Comparison of ENCODE assay signal across 37 cellular contexts in genomic region chr5:9124837-9125236, GRCh38.
"Had no signal": no experiment of that assay in that cellular context is flagged by ENCODE, and none has a peak within 500 bp of the region (broad histone marks: within the 10 kb centered on the region; RNA-seq: fewer than 3 reads in every experiment).

No MANE protein-coding gene starts in this region.

- ATAC-seq: activated CD8-positive, alpha-beta T cell treated with anti-CD3 and anti-CD28 coated beads for 36 hours; activated naive CD4-positive, alpha-beta T cell treated with anti-CD3 and anti-CD28 coated beads, Interleukin-2, amount 50 U/mL, for 72 hours; activated T-cell treated with anti-CD3 and anti-CD28 coated beads, Interleukin-2, amount 50 U/mL, for 4 hours; activated T-cell treated with anti-CD3 and anti-CD28 coated beads, Interleukin-2, amount 50 U/mL, for 72 hours; activated T-helper 17 cell treated with anti-CD3 and anti-CD28 coated beads, Interleukin-2, amount 50 U/mL, for 72 hours; body of pancreas had no signal

- FAIRE-seq: astrocyte, TTC549 had no signal

- H3K9me3 Mint-ChIP-seq: activated B cell treated with CpG ODN at 0.5 μM for 24 hours; activated naive CD4-positive, alpha-beta T cell treated with anti-CD3 and anti-CD28 coated beads for 36 hours; activated T-helper 1 cell treated with anti-CD3 and anti-CD28 coated beads, Interleukin-12 subunit alpha, Interleukin-12 subunit beta, Interleukin-2, Interleukin-4 antibody, amounts not matched to agents 30 ng/mL and 10 ng/mL and 1 ng/mL, durations not matched to agents 14 hours and 24 hours and 36 hours; T-helper 1 cell treated with Interleukin-12 subunit alpha and Interleukin-12 subunit beta and Interleukin-4 antibody, amounts not matched to agents 30 μg/mL and 1 μg/mL, for 36 hours had no signal

- H3K36me3 Mint-ChIP-seq: activated naive CD4-positive, alpha-beta T cell treated with anti-CD3 and anti-CD28 coated beads, Interleukin-2, amount 50 U/mL, for 72 hours; activated naive CD8-positive, alpha-beta T cell treated with anti-CD3 and anti-CD28 coated beads for 36 hours had no signal

- H3K27ac Mint-ChIP-seq: activated B cell treated with CpG ODN at 0.5 μM for 24 hours; activated CD4-positive, alpha-beta memory T cell treated with anti-CD3 and anti-CD28 coated beads for 36 hours; activated CD4-positive, alpha-beta T cell treated with anti-CD3 and anti-CD28 coated beads, Interleukin-2, amount 10 ng/mL, durations not matched to agents 24 days and 14 days; activated CD8-positive, alpha-beta T cell treated with anti-CD3 and anti-CD28 coated beads for 36 hours; activated naive CD4-positive, alpha-beta T cell treated with anti-CD3 and anti-CD28 coated beads for 36 hours; activated naive CD4-positive, alpha-beta T cell treated with anti-CD3 and anti-CD28 coated beads, Interleukin-2, amount 50 U/mL, for 72 hours; activated naive CD8-positive, alpha-beta T cell treated with anti-CD3 and anti-CD28 coated beads for 36 hours; activated T-cell treated with anti-CD3 and anti-CD28 coated beads, Interleukin-2, amount 50 U/mL, for 72 hours; activated T-helper 1 cell treated with anti-CD3 and anti-CD28 coated beads, Interleukin-12 subunit alpha, Interleukin-12 subunit beta, Interleukin-2, Interleukin-4 antibody, amounts not matched to agents 30 ng/mL and 10 ng/mL and 1 ng/mL, durations not matched to agents 14 hours and 24 hours and 36 hours; activated T-helper 17 cell treated with anti-CD3 and anti-CD28 coated beads, Interleukin-2, amount 50 U/mL, for 72 hours; T-helper 1 cell treated with Interleukin-12 subunit alpha and Interleukin-12 subunit beta and Interleukin-4 antibody, amounts not matched to agents 30 μg/mL and 1 μg/mL, for 36 hours; T-helper 2 cell treated with Interferon-gamma antibody and Interleukin-4, amounts not matched to agents 5 μg/mL and 100 μg/mL, for 36 hours had no signal

- H3K4me1 ChIP-seq: adrenal gland, body of pancreas, breast epithelium had no signal

- H3K9me3 ChIP-seq: adrenal gland, body of pancreas, breast epithelium had no signal

- H3K27me3 Mint-ChIP-seq: activated B cell treated with CpG ODN at 0.5 μM for 24 hours; activated CD4-positive, alpha-beta memory T cell treated with anti-CD3 and anti-CD28 coated beads for 36 hours; activated CD4-positive, alpha-beta T cell treated with anti-CD3 and anti-CD28 coated beads, Interleukin-2, amount 10 ng/mL, durations not matched to agents 24 days and 14 days; activated CD8-positive, alpha-beta T cell treated with anti-CD3 and anti-CD28 coated beads for 36 hours; activated naive CD8-positive, alpha-beta T cell treated with anti-CD3 and anti-CD28 coated beads for 36 hours; activated T-helper 17 cell treated with anti-CD3 and anti-CD28 coated beads, Interleukin-2, amount 50 U/mL, for 72 hours; central memory CD8-positive, alpha-beta T cell had no signal

- DNase-seq: activated B cell treated with CpG ODN at 0.5 μM for 24 hours; activated CD4-positive, alpha-beta memory T cell treated with anti-CD3 and anti-CD28 coated beads for 36 hours; activated CD4-positive, alpha-beta T cell treated with anti-CD3 and anti-CD28 coated beads for 4 hours; activated CD4-positive, alpha-beta T cell treated with anti-CD3 and anti-CD28 coated beads, Interleukin-2, amount 10 ng/mL, durations not matched to agents 24 days and 14 days; activated CD4-positive, alpha-beta T cell treated with anti-CD3 and anti-CD28 coated beads, Interleukin-2, amount 50 U/mL, for 1 hour; activated CD4-positive, alpha-beta T cell treated with anti-CD3 and anti-CD28 coated beads, Interleukin-2, amount 50 U/mL, for 4 hours; activated CD4-positive, CD25-positive, alpha-beta regulatory T cell treated with anti-CD3 and anti-CD28 coated beads, Interleukin-2, amount 50 U/mL, for 72 hours; activated CD8-positive, alpha-beta memory T cell treated with anti-CD3 and anti-CD28 coated beads, Interleukin-2, amount 50 U/mL, for 4 hours; activated CD8-positive, alpha-beta T cell treated with anti-CD3 and anti-CD28 coated beads for 36 hours; activated effector memory CD4-positive, alpha-beta T cell treated with anti-CD3 and anti-CD28 coated beads, Interleukin-2, amount 50 U/mL, for 16 hours; activated gamma-delta T cell treated with Interleukin-2 at 50 U/mL for 16 hours; activated naive CD4-positive, alpha-beta T cell; activated naive CD4-positive, alpha-beta T cell treated with anti-CD3 and anti-CD28 coated beads for 36 hours; activated naive CD4-positive, alpha-beta T cell treated with anti-CD3 and anti-CD28 coated beads, Interleukin-2, amount 50 U/mL, for 16 hours; activated naive CD8-positive, alpha-beta T cell treated with anti-CD3 and anti-CD28 coated beads for 36 hours; activated T-cell treated with anti-CD3 and anti-CD28 coated beads for 4 hours; activated T-cell treated with anti-CD3 and anti-CD28 coated beads, Interleukin-2, amount 50 U/mL, for 1 hour; activated T-cell treated with anti-CD3 and anti-CD28 coated beads, Interleukin-2, amount 50 U/mL, for 4 hours; activated T-cell treated with anti-CD3 and anti-CD28 coated beads, Interleukin-2, amount 50 U/mL, for 72 hours; adrenal gland; amniotic stem cell; aorta; body of pancreas; brain microvascular endothelial cell; cerebellar nuclear complex; T-helper 2 cell; T-helper 9 cell had no signal

- H3K4me3 Mint-ChIP-seq: activated B cell treated with CpG ODN at 0.5 μM for 24 hours; activated CD4-positive, alpha-beta memory T cell treated with anti-CD3 and anti-CD28 coated beads for 36 hours; activated CD4-positive, alpha-beta T cell treated with anti-CD3 and anti-CD28 coated beads, Interleukin-2, amount 10 ng/mL, durations not matched to agents 24 days and 14 days; activated CD8-positive, alpha-beta T cell treated with anti-CD3 and anti-CD28 coated beads for 36 hours; activated naive CD4-positive, alpha-beta T cell treated with anti-CD3 and anti-CD28 coated beads for 36 hours; activated naive CD8-positive, alpha-beta T cell treated with anti-CD3 and anti-CD28 coated beads for 36 hours; activated T-cell treated with anti-CD3 and anti-CD28 coated beads, Interleukin-2, amount 50 U/mL, for 4 hours; activated T-cell treated with anti-CD3 and anti-CD28 coated beads, Interleukin-2, amount 50 U/mL, for 72 hours; activated T-helper 1 cell treated with anti-CD3 and anti-CD28 coated beads, Interleukin-12 subunit alpha, Interleukin-12 subunit beta, Interleukin-2, Interleukin-4 antibody, amounts not matched to agents 30 ng/mL and 10 ng/mL and 1 ng/mL, durations not matched to agents 14 hours and 24 hours and 36 hours; activated T-helper 17 cell treated with anti-CD3 and anti-CD28 coated beads, Interleukin-2, amount 50 U/mL, for 72 hours; central memory CD8-positive, alpha-beta T cell; T-helper 1 cell treated with Interleukin-12 subunit alpha and Interleukin-12 subunit beta and Interleukin-4 antibody, amounts not matched to agents 30 μg/mL and 1 μg/mL, for 36 hours; T-helper 2 cell treated with Interferon-gamma antibody and Interleukin-4, amounts not matched to agents 5 μg/mL and 100 μg/mL, for 36 hours had no signal

- H3K27ac ChIP-seq: adrenal gland, body of pancreas, brain microvascular endothelial cell, breast epithelium, VCaP had no signal

- H3K4me1 Mint-ChIP-seq: activated B cell treated with CpG ODN at 0.5 μM for 24 hours; activated CD4-positive, alpha-beta T cell treated with anti-CD3 and anti-CD28 coated beads, Interleukin-2, amount 10 ng/mL, durations not matched to agents 24 days and 14 days; activated naive CD8-positive, alpha-beta T cell treated with anti-CD3 and anti-CD28 coated beads for 36 hours; activated T-helper 17 cell treated with anti-CD3 and anti-CD28 coated beads, Interleukin-2, amount 50 U/mL, for 72 hours; central memory CD8-positive, alpha-beta T cell had no signal

- H3K36me3 ChIP-seq: adrenal gland, brain microvascular endothelial cell had no signal

- H3K27me3 ChIP-seq: adrenal gland, body of pancreas, brain microvascular endothelial cell, breast epithelium had no signal

- H3K4me3 ChIP-seq: adrenal gland, body of pancreas, breast epithelium had no signal
